ENCODE assay signal across 8 cellular contexts in genomic region chr15:72227192-72227586, GRCh38.
DNase-seq lines count a peak whose midpoint lies in the region; ATAC-seq and TF ChIP-seq lines count a peak whose summit lies in the region.

No MANE protein-coding gene starts in this region.

- peak; percentile 54 for DNase-seq in AG20443 (ENCODE audit: low spot score)
- peak; percentile 81 for DNase-seq in activated CD8-positive, alpha-beta memory T cell treated with anti-CD3 and anti-CD28 coated beads, Interleukin-2, amount 50 U/mL, for 48 hours
- DNase-seq in fibroblast of mammary gland (ENCODE audit: low read depth): peak; percentile 92
- peak; percentile 47 to 54 (median 52) for DNase-seq in stimulated activated CD4-positive, alpha-beta T cell treated with anti-CD3 and anti-CD28 coated beads, Interleukin-12 subunit alpha, Interleukin-12 subunit beta, amount 100 ng/mL, for 48 hours (ENCODE audit: low read depth in 2 of 3, low spot score in 1 of 3)
- DNase-seq in NCI-H187 (lab: John Stamatoyannopoulos, UW): no peak
- no peak for DNase-seq in NCI-H146 (lab: John Stamatoyannopoulos, UW)

- H3K9me3 ChIP-seq in KOPT-K1 (ENCODE audit: insufficient read depth, low read length, poor library complexity, severe bottlenecking): no peaks in the 10 kb centered on the region

- peak overlapping the region; percentile 83 for H3K27ac ChIP-seq in KOPT-K1 (ENCODE audit: low read depth, low read length, poor library complexity, severe bottlenecking)

- H3K36me3 ChIP-seq in KOPT-K1 (ENCODE audit: insufficient read depth, low read length): peaks cover 33% of the 10 kb centered on the region

- TF ChIP-seq CTCF in fibroblast of mammary gland (conservative IDR thresholded peaks at IDR 0.05; ENCODE audit: control insufficient read depth, insufficient read depth, low read depth, low read length): no peak

- no peak for ATAC-seq in GM19035 (IDR thresholded peaks at IDR 0.05; ENCODE audit: unreplicated experiment)

- peak overlapping the region; percentile 96 for H3K4me3 ChIP-seq in fibroblast of mammary gland (ENCODE audit: control insufficient read depth, low read depth, low read length)

Comparison
In these comparisons a context has a peak if more than half of its experiments do, and no peak if none do; other contexts are left out.
1. DNase-seq: peak in AG20443 (single experiment), activated CD8-positive, alpha-beta memory T cell treated with anti-CD3 and anti-CD28 coated beads, Interleukin-2, amount 50 U/mL, for 48 hours (single experiment), fibroblast of mammary gland (single experiment) and stimulated activated CD4-positive, alpha-beta T cell treated with anti-CD3 and anti-CD28 coated beads, Interleukin-12 subunit alpha, Interleukin-12 subunit beta, amount 100 ng/mL, for 48 hours (3 of 3); none in NCI-H187 (0 of 2) and NCI-H146 (single experiment).